In the genomic region with DNA sequence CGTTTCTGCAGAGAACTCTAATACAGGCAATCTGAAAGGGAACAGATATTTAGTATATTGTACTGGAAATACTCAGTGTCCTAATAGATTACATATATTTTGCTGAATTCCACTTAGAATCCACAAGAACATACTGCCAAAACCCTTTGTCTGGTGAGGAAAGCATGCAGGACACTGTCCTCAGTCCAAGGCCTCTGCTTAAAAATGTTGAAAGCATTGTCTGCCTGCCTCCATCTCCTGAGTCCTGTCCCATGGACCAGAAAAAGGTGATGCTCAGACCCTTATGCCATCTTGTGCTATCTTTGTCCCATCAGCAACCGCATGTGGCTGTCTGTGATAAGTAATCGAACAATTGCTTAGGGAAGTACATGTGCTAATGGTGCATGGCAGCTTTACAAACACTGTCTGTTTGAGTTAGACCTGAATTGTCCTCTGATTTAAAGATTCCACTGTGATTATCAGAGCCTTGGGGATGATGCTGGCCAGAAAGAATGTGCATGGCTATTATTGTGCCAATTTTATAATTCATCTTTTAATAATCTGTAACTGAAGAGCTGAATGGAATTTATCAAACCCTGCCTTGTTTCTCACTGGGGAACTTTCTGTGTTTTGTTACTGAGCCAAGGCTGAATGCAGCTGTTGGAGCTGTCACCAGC, we compare ENCODE assay signal across 16 cellular contexts.
DNase-seq lines count a peak whose midpoint lies in the region; ATAC-seq and TF ChIP-seq lines count a peak whose summit lies in the region.
"Had no signal": no experiment of that assay in that cellular context is flagged by ENCODE, and none has a peak within 500 bp of the region (broad histone marks: within the 10 kb centered on the region; RNA-seq: fewer than 3 reads in every experiment).

No MANE protein-coding gene starts in this region.

- H3K4me3 Mint-ChIP-seq in HFFc6 (no peak overlapping the region), brain (no peak overlapping the region), endothelial cell (ENCODE audit: unreplicated experiment) (no peak overlapping the region)
- H3K4me3 Mint-ChIP-seq: activated CD8-positive, alpha-beta T cell treated with anti-CD3 and anti-CD28 coated beads for 36 hours had no signal

- H2AFZ ChIP-seq in ACC112 (ENCODE audit: low read length, unreplicated experiment), result no peak overlapping the region

- no peak overlapping the region for H3K27ac Mint-ChIP-seq in HFFc6
- peak overlapping the region; percentile 55 to 87 (median 70) for H3K27ac Mint-ChIP-seq in brain
- H3K27ac Mint-ChIP-seq in endothelial cell (ENCODE audit: unreplicated experiment), result no peak overlapping the region
- H3K27ac Mint-ChIP-seq: activated CD8-positive, alpha-beta T cell treated with anti-CD3 and anti-CD28 coated beads for 36 hours; activated T-helper 2 cell treated with anti-CD3 and anti-CD28 coated beads, Interferon-gamma antibody, Interleukin-2, Interleukin-4, amounts not matched to agents 10 μg/mL and 5 μg/mL and 100 μg/mL, durations not matched to agents 14 hours and 24 hours and 36 hours had no signal

- ATAC-seq in GM19452 (IDR thresholded peaks at IDR 0.05; ENCODE audit: unreplicated experiment) (no peak), GM21360 (IDR thresholded peaks at IDR 0.05; ENCODE audit: unreplicated experiment) (no peak)
- ATAC-seq: activated CD8-positive, alpha-beta T cell treated with anti-CD3 and anti-CD28 coated beads for 36 hours had no signal

- H3K4me3 ChIP-seq in ACC112 (ENCODE audit: low read depth, low read length), result no peak overlapping the region
- H3K4me3 ChIP-seq: BLaER1, uterus had no signal

- DNase-seq in HFFc6, result peak; percentile 45
- peak; percentile 79 for DNase-seq in kidney tubule cell (ENCODE audit: low spot score)
- DNase-seq in endothelial cell (ENCODE audit: low spot score), result no peak
- DNase-seq in SIG-M5 (lab: John Stamatoyannopoulos, UW), result no peak
- DNase-seq: activated CD8-positive, alpha-beta T cell treated with anti-CD3 and anti-CD28 coated beads for 36 hours; NCI-H1092; stimulated activated CD4-positive, alpha-beta T cell treated with anti-CD3 and anti-CD28 coated beads, Interleukin-1b, Interleukin-23, amount 100 ng/mL, for 48 hours; T-helper 9 cell; uterus had no signal

- no peaks in the 10 kb centered on the region for H3K79me2 ChIP-seq in ACC112 (ENCODE audit: control insufficient read depth, insufficient read depth, low read length, unreplicated experiment)

- H3K4me1 Mint-ChIP-seq in HFFc6 (ENCODE audit: low read depth) (peaks cover 33% of the 10 kb centered on the region), brain (peaks cover 50% of the 10 kb centered on the region), endothelial cell (ENCODE audit: unreplicated experiment) (no peaks in the 10 kb centered on the region)

- no peak for TF ChIP-seq CTCF in HFFc6 (IDR thresholded peaks at IDR 0.05)
- no peak for TF ChIP-seq CTCF in brain (conservative IDR thresholded peaks at IDR 0.05)
- no peak for TF ChIP-seq CTCF in endothelial cell (IDR thresholded peaks at IDR 0.05; ENCODE audit: unreplicated experiment)

- no peaks in the 10 kb centered on the region for H3K36me3 Mint-ChIP-seq in HFFc6 (ENCODE audit: low read depth)
- H3K36me3 Mint-ChIP-seq in brain, result no peaks in the 10 kb centered on the region
- no peaks in the 10 kb centered on the region for H3K36me3 Mint-ChIP-seq in endothelial cell (ENCODE audit: low read depth, unreplicated experiment)

- H3K27ac ChIP-seq in ACC112 (ENCODE audit: low read depth, low read length), result 0 out of 2 replicates have a peak overlapping the region, but pooled peaks have one; percentile 13
- H3K27ac ChIP-seq: BLaER1, epithelial cell of prostate, uterus had no signal

- H3K4me1 ChIP-seq in ACC112 (ENCODE audit: control insufficient read depth, insufficient read depth, low read length, unreplicated experiment), result peaks cover 23% of the 10 kb centered on the region
- H3K4me1 ChIP-seq: BLaER1, uterus had no signal

- H3K27me3 Mint-ChIP-seq in HFFc6 (ENCODE audit: insufficient read depth), result no peaks in the 10 kb centered on the region; the same call in none of the 2 replicates
- H3K27me3 Mint-ChIP-seq in brain, result peaks cover 3% of the 10 kb centered on the region
- no peaks in the 10 kb centered on the region for H3K27me3 Mint-ChIP-seq in endothelial cell (ENCODE audit: unreplicated experiment)
- H3K27me3 Mint-ChIP-seq: activated CD8-positive, alpha-beta T cell treated with anti-CD3 and anti-CD28 coated beads for 36 hours had no signal

- H3K9me3 Mint-ChIP-seq in HFFc6 (no peaks in the 10 kb centered on the region), brain (peaks cover 0 to 12% (median 1%) of the 10 kb centered on the region in 5 experiments), endothelial cell (ENCODE audit: unreplicated experiment) (no peaks in the 10 kb centered on the region)
- H3K9me3 Mint-ChIP-seq: activated CD8-positive, alpha-beta T cell treated with anti-CD3 and anti-CD28 coated beads for 36 hours; activated T-helper 2 cell treated with anti-CD3 and anti-CD28 coated beads, Interferon-gamma antibody, Interleukin-2, Interleukin-4, amounts not matched to agents 10 μg/mL and 5 μg/mL and 100 μg/mL, durations not matched to agents 14 hours and 24 hours and 36 hours had no signal

- H3K27me3 ChIP-seq in ACC112 (ENCODE audit: insufficient read depth, low read length), result no peaks in the 10 kb centered on the region
- H3K27me3 ChIP-seq: BLaER1, uterus had no signal

- no peaks in the 10 kb centered on the region for H3K36me3 ChIP-seq in ACC112 (ENCODE audit: insufficient read depth, low read length)
- H3K36me3 ChIP-seq: BLaER1, uterus had no signal

Comparison
In these comparisons a context has a peak if more than half of its experiments do, and no peak if none do; other contexts are left out.
1. DNase-seq: peak in HFFc6 (single experiment) and kidney tubule cell (single experiment); none in endothelial cell (single experiment) and SIG-M5 (single experiment).
2. H3K27ac Mint-ChIP-seq: peak in brain (5 of 5); none in HFFc6 (single experiment) and endothelial cell (single experiment).